In the genomic region with DNA sequence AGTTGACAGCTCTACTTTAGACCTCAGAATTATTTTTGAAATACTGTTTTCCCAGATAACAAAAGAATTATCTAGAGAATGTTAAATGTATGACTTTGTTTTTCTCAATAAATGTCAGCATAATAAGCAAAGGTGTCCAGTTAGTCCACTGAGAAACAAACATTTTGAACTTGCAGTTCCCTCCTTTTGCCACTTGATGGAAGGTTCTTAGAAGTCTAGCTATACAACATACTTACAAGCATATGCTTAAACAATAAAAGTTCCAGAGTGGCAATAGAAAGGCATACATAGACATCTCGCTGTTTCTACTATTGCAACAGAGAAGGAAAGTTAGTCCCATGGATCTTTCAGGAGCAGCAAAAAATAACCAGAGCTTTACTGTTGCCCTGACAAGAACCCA, we compare ENCODE assay signal across 1 cellular context.
TF ChIP-seq lines count a peak whose summit lies in the region.

No MANE protein-coding gene starts in this region.

TF ChIP-seq in K562, 482 proteins besides CTCF, POLR2A, EP300 and RAD21:
- TF ChIP-seq ZNF121 (CRISPR knock-in tag; conservative IDR thresholded peaks at IDR 0.05), result no peak
- TF ChIP-seq KLF6 (CRISPR knock-in tag; IDR thresholded peaks at IDR 0.05; ENCODE audit: borderline replicate concordance), result no peak
- no peak for TF ChIP-seq BHLHE40 (IDR thresholded peaks at IDR 0.05; ENCODE audit: low read length)
- no peak for TF ChIP-seq FOXA3 (CRISPR knock-in tag; conservative IDR thresholded peaks at IDR 0.05 in 1 of 2, IDR thresholded peaks at IDR 0.05 in 1 of 2)
- TF ChIP-seq, protein P1, sequence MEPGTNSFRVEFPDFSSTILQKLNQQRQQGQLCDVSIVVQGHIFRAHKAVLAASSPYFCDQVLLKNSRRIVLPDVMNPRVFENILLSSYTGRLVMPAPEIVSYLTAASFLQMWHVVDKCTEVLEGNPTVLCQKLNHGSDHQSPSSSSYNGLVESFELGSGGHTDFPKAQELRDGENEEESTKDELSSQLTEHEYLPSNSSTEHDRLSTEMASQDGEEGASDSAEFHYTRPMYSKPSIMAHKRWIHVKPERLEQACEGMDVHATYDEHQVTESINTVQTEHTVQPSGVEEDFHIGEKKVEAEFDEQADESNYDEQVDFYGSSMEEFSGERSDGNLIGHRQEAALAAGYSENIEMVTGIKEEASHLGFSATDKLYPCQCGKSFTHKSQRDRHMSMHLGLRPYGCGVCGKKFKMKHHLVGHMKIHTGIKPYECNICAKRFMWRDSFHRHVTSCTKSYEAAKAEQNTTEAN (CRISPR knock-in tag; IDR thresholded peaks at IDR 0.05), result no peak
- TF ChIP-seq ZNF699 (CRISPR knock-in tag; IDR thresholded peaks at IDR 0.05; ENCODE audit: insufficient replicate concordance), result no peak
- no peak for TF ChIP-seq ZNF551 (CRISPR knock-in tag; IDR thresholded peaks at IDR 0.05)
- no peak for TF ChIP-seq LCOR (CRISPR knock-in tag; IDR thresholded peaks at IDR 0.05)
- TF ChIP-seq CXXC5 (CRISPR knock-in tag; IDR thresholded peaks at IDR 0.05), result no peak
- TF ChIP-seq, protein P2, sequence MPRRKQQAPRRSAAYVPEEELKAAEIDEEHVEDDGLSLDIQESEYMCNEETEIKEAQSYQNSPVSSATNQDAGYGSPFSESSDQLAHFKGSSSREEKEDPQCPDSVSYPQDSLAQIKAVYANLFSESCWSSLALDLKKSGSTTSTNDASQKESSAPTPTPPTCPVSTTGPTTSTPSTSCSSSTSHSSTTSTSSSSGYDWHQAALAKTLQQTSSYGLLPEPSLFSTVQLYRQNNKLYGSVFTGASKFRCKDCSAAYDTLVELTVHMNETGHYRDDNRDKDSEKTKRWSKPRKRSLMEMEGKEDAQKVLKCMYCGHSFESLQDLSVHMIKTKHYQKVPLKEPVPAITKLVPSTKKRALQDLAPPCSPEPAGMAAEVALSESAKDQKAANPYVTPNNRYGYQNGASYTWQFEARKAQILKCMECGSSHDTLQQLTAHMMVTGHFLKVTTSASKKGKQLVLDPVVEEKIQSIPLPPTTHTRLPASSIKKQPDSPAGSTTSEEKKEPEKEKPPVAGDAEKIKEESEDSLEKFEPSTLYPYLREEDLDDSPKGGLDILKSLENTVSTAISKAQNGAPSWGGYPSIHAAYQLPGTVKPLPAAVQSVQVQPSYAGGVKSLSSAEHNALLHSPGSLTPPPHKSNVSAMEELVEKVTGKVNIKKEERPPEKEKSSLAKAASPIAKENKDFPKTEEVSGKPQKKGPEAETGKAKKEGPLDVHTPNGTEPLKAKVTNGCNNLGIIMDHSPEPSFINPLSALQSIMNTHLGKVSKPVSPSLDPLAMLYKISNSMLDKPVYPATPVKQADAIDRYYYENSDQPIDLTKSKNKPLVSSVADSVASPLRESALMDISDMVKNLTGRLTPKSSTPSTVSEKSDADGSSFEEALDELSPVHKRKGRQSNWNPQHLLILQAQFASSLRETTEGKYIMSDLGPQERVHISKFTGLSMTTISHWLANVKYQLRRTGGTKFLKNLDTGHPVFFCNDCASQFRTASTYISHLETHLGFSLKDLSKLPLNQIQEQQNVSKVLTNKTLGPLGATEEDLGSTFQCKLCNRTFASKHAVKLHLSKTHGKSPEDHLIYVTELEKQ (CRISPR knock-in tag; IDR thresholded peaks at IDR 0.05), result no peak
- no peak for TF ChIP-seq ZNF232 (CRISPR knock-in tag; IDR thresholded peaks at IDR 0.05)
- no peak for TF ChIP-seq RBM17 (IDR thresholded peaks at IDR 0.05; ENCODE audit: borderline replicate concordance, low read depth, low read length)
- TF ChIP-seq, protein P3, sequence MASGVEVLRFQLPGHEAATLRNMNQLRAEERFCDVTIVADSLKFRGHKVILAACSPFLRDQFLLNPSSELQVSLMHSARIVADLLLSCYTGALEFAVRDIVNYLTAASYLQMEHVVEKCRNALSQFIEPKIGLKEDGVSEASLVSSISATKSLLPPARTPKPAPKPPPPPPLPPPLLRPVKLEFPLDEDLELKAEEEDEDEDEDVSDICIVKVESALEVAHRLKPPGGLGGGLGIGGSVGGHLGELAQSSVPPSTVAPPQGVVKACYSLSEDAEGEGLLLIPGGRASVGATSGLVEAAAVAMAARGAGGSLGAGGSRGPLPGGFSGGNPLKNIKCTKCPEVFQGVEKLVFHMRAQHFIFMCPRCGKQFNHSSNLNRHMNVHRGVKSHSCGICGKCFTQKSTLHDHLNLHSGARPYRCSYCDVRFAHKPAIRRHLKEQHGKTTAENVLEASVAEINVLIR (CRISPR knock-in tag; IDR thresholded peaks at IDR 0.05), result no peak
- TF ChIP-seq HDAC2 (IDR thresholded peaks at IDR 0.05), result no peak
